ENCODE assay signal across 11 cellular contexts in genomic region chr2:188235364-188235763, GRCh38. TPM values are rescaled to one million over a fixed set of nuclear protein-coding genes. Genes with fewer than 3 reads are reported as not detected.
DNase-seq lines count a peak whose midpoint lies in the region; ATAC-seq lines count a peak whose summit lies in the region.
"Had no signal": no experiment of that assay in that cellular context is flagged by ENCODE, and none has a peak within 500 bp of the region (broad histone marks: within the 10 kb centered on the region; RNA-seq: fewer than 3 reads in every experiment).

No MANE protein-coding gene starts in this region.

- no peak overlapping the region for H3K27ac Mint-ChIP-seq in activated CD4-positive, alpha-beta memory T cell treated with anti-CD3 and anti-CD28 coated beads for 36 hours
- H3K27ac Mint-ChIP-seq in activated CD4-positive, alpha-beta memory T cell treated with anti-CD3 and anti-CD28 coated beads, Interleukin-2, amount 10 ng/mL, durations not matched to agents 7 days and 5 days: no peak overlapping the region

- H3K36me3 ChIP-seq in HAP-1 (replicated peaks): no peaks in the 10 kb centered on the region
- H3K36me3 ChIP-seq: stomach had no signal

- H3K27me3 Mint-ChIP-seq in activated CD4-positive, alpha-beta memory T cell treated with anti-CD3 and anti-CD28 coated beads for 36 hours: no peaks in the 10 kb centered on the region
- H3K27me3 Mint-ChIP-seq in activated CD4-positive, alpha-beta memory T cell treated with anti-CD3 and anti-CD28 coated beads, Interleukin-2, amount 10 ng/mL, durations not matched to agents 7 days and 5 days: no peaks in the 10 kb centered on the region

- CTCF ChIA-PET in activated CD4-positive, alpha-beta memory T cell treated with anti-CD3 and anti-CD28 coated beads for 36 hours (lab: Charles Lee): no interaction called here
- CTCF ChIA-PET in activated CD4-positive, alpha-beta memory T cell treated with anti-CD3 and anti-CD28 coated beads, Interleukin-2, amount 10 ng/mL, durations not matched to agents 7 days and 5 days (lab: Charles Lee): no interaction called here

- H3K9me3 ChIP-seq in HAP-1: 0 out of 2 replicates have a peak, but pooled peaks cover 2% of the 10 kb centered on the region

- H3K4me3 Mint-ChIP-seq in activated CD4-positive, alpha-beta memory T cell treated with anti-CD3 and anti-CD28 coated beads for 36 hours: no peak overlapping the region
- no peak overlapping the region for H3K4me3 Mint-ChIP-seq in activated CD4-positive, alpha-beta memory T cell treated with anti-CD3 and anti-CD28 coated beads, Interleukin-2, amount 10 ng/mL, durations not matched to agents 7 days and 5 days

- H3K4me3 ChIP-seq in HAP-1: no peak overlapping the region
- H3K4me3 ChIP-seq: stomach had no signal

- peak; percentile 15 for DNase-seq in activated CD4-positive, alpha-beta memory T cell treated with anti-CD3 and anti-CD28 coated beads for 36 hours
- no peak for DNase-seq in activated CD4-positive, alpha-beta memory T cell treated with anti-CD3 and anti-CD28 coated beads, Interleukin-2, amount 10 ng/mL, durations not matched to agents 7 days and 5 days
- DNase-seq in myocyte (ENCODE audit: low read depth): peak; percentile 60
- DNase-seq in left cardiac atrium: no peak
- no peak for DNase-seq in HAP-1 (ENCODE audit: low spot score in 2 of 2)
- no peak for DNase-seq in COLO668 (lab: John Stamatoyannopoulos, UW; ENCODE audit: unreplicated experiment)
- DNase-seq: caudate nucleus, NCI-H146, stomach had no signal

- POLR2A ChIA-PET in activated CD4-positive, alpha-beta memory T cell treated with anti-CD3 and anti-CD28 coated beads for 36 hours (lab: Charles Lee): no interaction called here
- POLR2A ChIA-PET in activated CD4-positive, alpha-beta memory T cell treated with anti-CD3 and anti-CD28 coated beads, Interleukin-2, amount 10 ng/mL, durations not matched to agents 7 days and 5 days (lab: Charles Lee): no interaction called here

- ATAC-seq in GM21786 (IDR thresholded peaks at IDR 0.05; ENCODE audit: unreplicated experiment): peak; percentile 85
- peak; percentile 94 for ATAC-seq in HG03457 (IDR thresholded peaks at IDR 0.05; ENCODE audit: unreplicated experiment)
- ATAC-seq in left cardiac atrium: no peak

- peaks cover 26% of the 10 kb centered on the region for H3K9me3 Mint-ChIP-seq in activated CD4-positive, alpha-beta memory T cell treated with anti-CD3 and anti-CD28 coated beads for 36 hours
- peaks cover 6% of the 10 kb centered on the region for H3K9me3 Mint-ChIP-seq in activated CD4-positive, alpha-beta memory T cell treated with anti-CD3 and anti-CD28 coated beads, Interleukin-2, amount 10 ng/mL, durations not matched to agents 7 days and 5 days

- intact Hi-C loops in activated CD4-positive, alpha-beta memory T cell treated with anti-CD3 and anti-CD28 coated beads for 36 hours (cut with micrococcal nuclease): no loop called here
- intact Hi-C loops in left cardiac atrium (cut with DNase I): no loop called here

- no peaks in the 10 kb centered on the region for H3K4me1 Mint-ChIP-seq in activated CD4-positive, alpha-beta memory T cell treated with anti-CD3 and anti-CD28 coated beads for 36 hours (ENCODE audit: low read depth)
- no peaks in the 10 kb centered on the region for H3K4me1 Mint-ChIP-seq in activated CD4-positive, alpha-beta memory T cell treated with anti-CD3 and anti-CD28 coated beads, Interleukin-2, amount 10 ng/mL, durations not matched to agents 7 days and 5 days

- in situ Hi-C loops in HAP-1 (cut with MboI; ENCODE audit: low sequenced_read_pairs): no loop called here

- no peaks in the 10 kb centered on the region for H3K36me3 Mint-ChIP-seq in activated CD4-positive, alpha-beta memory T cell treated with anti-CD3 and anti-CD28 coated beads for 36 hours
- H3K36me3 Mint-ChIP-seq in activated CD4-positive, alpha-beta memory T cell treated with anti-CD3 and anti-CD28 coated beads, Interleukin-2, amount 10 ng/mL, durations not matched to agents 7 days and 5 days (ENCODE audit: low read depth): no peaks in the 10 kb centered on the region

- no peaks in the 10 kb centered on the region for H3K27me3 ChIP-seq in HAP-1 (ENCODE audit: low read depth)
- H3K27me3 ChIP-seq: stomach had no signal

- H3K4me1 ChIP-seq in HAP-1: no peaks in the 10 kb centered on the region
- H3K4me1 ChIP-seq: stomach had no signal

RNA-seq across cellular contexts. Expression of gene GULP1, which starts 56.3 kb away (rescaled TPM):
- total RNA-seq in activated CD4-positive, alpha-beta memory T cell treated with anti-CD3 and anti-CD28 coated beads for 36 hours: not detected
- not detected for total RNA-seq in activated CD4-positive, alpha-beta memory T cell treated with anti-CD3 and anti-CD28 coated beads, Interleukin-2, amount 10 ng/mL, durations not matched to agents 7 days and 5 days
- 37.6 and 54.1 TPM in 2 replicates for total RNA-seq in myocyte
- 15.2 TPM for polyA plus RNA-seq in myocyte (2012)
- 10 to 100 TPM; 10.8 to 17.4 TPM for total RNA-seq in left cardiac atrium

Comparison
In these comparisons a context has a peak if more than half of its experiments do, and no peak if none do; other contexts are left out.
1. DNase-seq: peak in activated CD4-positive, alpha-beta memory T cell treated with anti-CD3 and anti-CD28 coated beads for 36 hours (single experiment) and myocyte (single experiment); none in activated CD4-positive, alpha-beta memory T cell treated with anti-CD3 and anti-CD28 coated beads, Interleukin-2, amount 10 ng/mL, durations not matched to agents 7 days and 5 days (single experiment), left cardiac atrium (single experiment), HAP-1 (0 of 2) and COLO668 (single experiment).
2. ATAC-seq: peak in GM21786 (single experiment) and HG03457 (single experiment); none in left cardiac atrium (0 of 2).
3. RNA of gene GULP1, which starts 56.3 kb away (total RNA-seq): 37.6 to 54.1 TPM in myocyte and 10.8 to 17.4 TPM in left cardiac atrium; not detected in activated CD4-positive, alpha-beta memory T cell treated with anti-CD3 and anti-CD28 coated beads for 36 hours and not detected in activated CD4-positive, alpha-beta memory T cell treated with anti-CD3 and anti-CD28 coated beads, Interleukin-2, amount 10 ng/mL, durations not matched to agents 7 days and 5 days; every median in the first group is over 10 times any median in the second.